In the genomic region with DNA sequence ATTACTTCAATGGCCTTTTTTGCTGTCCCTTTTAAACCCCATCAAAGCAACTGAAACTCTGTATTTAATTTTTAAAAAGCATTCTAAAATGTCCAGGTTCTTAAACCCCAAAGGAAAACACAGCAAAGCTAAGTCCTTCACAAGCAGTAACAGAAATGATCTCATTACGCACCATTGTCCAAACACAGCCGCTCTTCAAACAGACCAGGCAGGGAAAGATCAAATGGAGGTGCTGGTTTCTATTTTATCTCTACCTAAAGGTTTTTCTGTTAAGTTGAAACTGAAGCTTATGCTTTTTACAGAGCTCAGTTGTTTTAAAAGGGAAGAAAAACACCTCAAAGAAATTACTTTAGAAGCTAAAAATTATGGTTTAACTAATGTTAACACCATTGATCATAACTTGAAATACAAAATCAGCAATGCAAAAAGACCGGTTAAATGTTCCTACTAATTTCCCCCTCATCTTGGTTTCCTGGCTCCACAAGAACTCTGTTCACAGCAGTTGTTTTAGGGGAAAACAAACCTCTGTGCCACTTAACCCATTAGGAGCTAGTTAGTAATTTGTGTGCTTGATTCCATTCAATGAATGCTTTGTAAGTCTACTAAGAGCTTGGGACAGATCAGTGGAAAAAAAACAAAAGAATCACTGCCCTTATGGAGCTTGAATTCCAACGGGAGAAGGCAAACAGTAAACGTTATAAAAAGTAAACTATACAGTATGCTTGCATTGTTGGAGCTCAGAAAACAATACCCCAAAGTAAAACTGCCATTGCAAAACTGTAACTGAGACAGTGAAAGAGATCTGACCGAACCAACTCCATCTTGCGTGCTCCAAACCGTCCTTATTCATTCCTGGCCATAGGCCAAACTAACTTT, we compare ENCODE assay signal across 1 cellular context.
TF ChIP-seq lines count a peak whose summit lies in the region.

No MANE protein-coding gene starts in this region.

TF ChIP-seq in H1, 55 proteins besides CTCF, POLR2A, EP300 and RAD21:
- TF ChIP-seq FOSL1 (IDR thresholded peaks at IDR 0.05; ENCODE audit: insufficient read depth, low read depth, low read length) (no peak), GTF2F1 (IDR thresholded peaks at IDR 0.05; ENCODE audit: borderline replicate concordance, low read depth, low read length) (no peak), RNF2 (IDR thresholded peaks at IDR 0.05; ENCODE audit: borderline replicate concordance, low read depth, low read length, missing control alignments, poor library complexity, severe bottlenecking) (no peak), SP1 (IDR thresholded peaks at IDR 0.05; ENCODE audit: low read depth, low read length) (no peak), BACH1 (IDR thresholded peaks at IDR 0.05; ENCODE audit: low read length) (no peak), TAF7 (optimal IDR thresholded peaks at IDR 0.05; ENCODE audit: borderline replicate concordance, low read depth, low read length) (no peak), JUND (IDR thresholded peaks at IDR 0.05; ENCODE audit: low read length) (no peak), ASH2L (IDR thresholded peaks at IDR 0.05; ENCODE audit: low read length) (no peak), TEAD4 (IDR thresholded peaks at IDR 0.05; ENCODE audit: low read depth, low read length) (no peak), ATF3 (IDR thresholded peaks at IDR 0.05; ENCODE audit: insufficient read depth, low read depth, low read length) (no peak), ZNF274 (IDR thresholded peaks at IDR 0.05; ENCODE audit: borderline replicate concordance, extremely low read depth, low read length) (no peak), KDM5A (IDR thresholded peaks at IDR 0.05; ENCODE audit: low read length) (no peak)
- TF ChIP-seq, protein P1, sequence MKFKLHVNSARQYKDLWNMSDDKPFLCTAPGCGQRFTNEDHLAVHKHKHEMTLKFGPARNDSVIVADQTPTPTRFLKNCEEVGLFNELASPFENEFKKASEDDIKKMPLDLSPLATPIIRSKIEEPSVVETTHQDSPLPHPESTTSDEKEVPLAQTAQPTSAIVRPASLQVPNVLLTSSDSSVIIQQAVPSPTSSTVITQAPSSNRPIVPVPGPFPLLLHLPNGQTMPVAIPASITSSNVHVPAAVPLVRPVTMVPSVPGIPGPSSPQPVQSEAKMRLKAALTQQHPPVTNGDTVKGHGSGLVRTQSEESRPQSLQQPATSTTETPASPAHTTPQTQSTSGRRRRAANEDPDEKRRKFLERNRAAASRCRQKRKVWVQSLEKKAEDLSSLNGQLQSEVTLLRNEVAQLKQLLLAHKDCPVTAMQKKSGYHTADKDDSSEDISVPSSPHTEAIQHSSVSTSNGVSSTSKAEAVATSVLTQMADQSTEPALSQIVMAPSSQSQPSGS (IDR thresholded peaks at IDR 0.05; ENCODE audit: low read length): no peak
